Comparison of ENCODE assay signal across 29 cellular contexts in genomic region chr11:78066471-78066870, GRCh38. TPM values are rescaled to one million over a fixed set of nuclear protein-coding genes. Genes with fewer than 3 reads are reported as not detected.
"Had no signal": no experiment of that assay in that cellular context is flagged by ENCODE, and none has a peak within 500 bp of the region (broad histone marks: within the 10 kb centered on the region; RNA-seq: fewer than 3 reads in every experiment).

No MANE protein-coding gene starts in this region.

- H3K27ac Mint-ChIP-seq: activated CD8-positive, alpha-beta T cell treated with anti-CD3 and anti-CD28 coated beads for 36 hours; activated naive CD8-positive, alpha-beta T cell treated with anti-CD3 and anti-CD28 coated beads, Interleukin-2, amount 10 ng/mL, durations not matched to agents 7 days and 5 days; activated T-cell treated with anti-CD3 and anti-CD28 coated beads, Interleukin-2, amount 50 U/mL, for 72 hours; activated T-helper 2 cell treated with anti-CD3 and anti-CD28 coated beads, Interferon-gamma antibody, Interleukin-2, Interleukin-4, amounts not matched to agents 10 μg/mL and 5 μg/mL and 100 μg/mL, durations not matched to agents 14 hours and 24 hours and 36 hours had no signal

- H3K27ac ChIP-seq: adrenal gland, breast epithelium, colonic mucosa, SJCRH30 had no signal

- H3K9me3 ChIP-seq: adrenal gland, breast epithelium, colonic mucosa, SJCRH30, SK-N-SH had no signal

- H3K27me3 ChIP-seq: adrenal gland, breast epithelium, colonic mucosa, SJCRH30 had no signal

- H3K4me3 Mint-ChIP-seq: activated CD8-positive, alpha-beta T cell treated with anti-CD3 and anti-CD28 coated beads for 36 hours; activated naive CD8-positive, alpha-beta T cell treated with anti-CD3 and anti-CD28 coated beads, Interleukin-2, amount 10 ng/mL, durations not matched to agents 7 days and 5 days; activated T-cell treated with anti-CD3 and anti-CD28 coated beads, Interleukin-2, amount 50 U/mL, for 72 hours had no signal

- H3K4me3 ChIP-seq: adrenal gland, breast epithelium, colonic mucosa, SJCRH30 had no signal

- H3K27me3 Mint-ChIP-seq: activated CD8-positive, alpha-beta T cell treated with anti-CD3 and anti-CD28 coated beads for 36 hours; activated naive CD8-positive, alpha-beta T cell treated with anti-CD3 and anti-CD28 coated beads, Interleukin-2, amount 10 ng/mL, durations not matched to agents 7 days and 5 days had no signal

- H3K4me1 ChIP-seq: colonic mucosa, SJCRH30 had no signal

- DNase-seq: activated CD4-positive, alpha-beta T cell treated with anti-CD3 and anti-CD28 coated beads for 4 hours; activated CD8-positive, alpha-beta memory T cell treated with anti-CD3 and anti-CD28 coated beads, Interleukin-2, amount 50 U/mL, for 4 hours; activated CD8-positive, alpha-beta T cell treated with anti-CD3 and anti-CD28 coated beads for 36 hours; activated gamma-delta T cell treated with Interleukin-2 at 50 U/mL for 16 hours; activated naive CD4-positive, alpha-beta T cell treated with anti-CD3 and anti-CD28 coated beads, Interleukin-2, amount 50 U/mL, for 16 hours; activated naive CD8-positive, alpha-beta T cell treated with anti-CD3 and anti-CD28 coated beads, Interleukin-2, amount 10 ng/mL, durations not matched to agents 7 days and 5 days; activated T-cell treated with anti-CD3 and anti-CD28 coated beads, Interleukin-2, amount 50 U/mL, for 72 hours; adrenal gland; aorta; caudate nucleus; colonic mucosa; Kasumi-1; NCI-H1105 treated with DMSO at 0.1 percent for 48 hours; NCI-H1930; NCI-H2107; NCI-H2171 treated with DMSO at 0.1 percent for 48 hours; NCI-H226; NCI-H526; NCI-H82; SJCRH30; SK-N-SH; T-helper 1 cell had no signal

- H3K9me3 Mint-ChIP-seq: activated CD8-positive, alpha-beta T cell treated with anti-CD3 and anti-CD28 coated beads for 36 hours; activated naive CD8-positive, alpha-beta T cell treated with anti-CD3 and anti-CD28 coated beads, Interleukin-2, amount 10 ng/mL, durations not matched to agents 7 days and 5 days; activated T-cell treated with anti-CD3 and anti-CD28 coated beads, Interleukin-2, amount 50 U/mL, for 72 hours; activated T-helper 2 cell treated with anti-CD3 and anti-CD28 coated beads, Interferon-gamma antibody, Interleukin-2, Interleukin-4, amounts not matched to agents 10 μg/mL and 5 μg/mL and 100 μg/mL, durations not matched to agents 14 hours and 24 hours and 36 hours had no signal

- H3K36me3 ChIP-seq: breast epithelium, colonic mucosa had no signal

- ATAC-seq: activated CD4-positive, CD25-positive, alpha-beta regulatory T cell treated with anti-CD3 and anti-CD28 coated beads, Interleukin-2, amount 50 U/mL, for 24 hours; activated CD8-positive, alpha-beta T cell treated with anti-CD3 and anti-CD28 coated beads for 36 hours; activated T-cell treated with anti-CD3 and anti-CD28 coated beads, Interleukin-2, amount 50 U/mL, for 72 hours had no signal

RNA-seq across cellular contexts. Expression of gene THRSP, which starts 2.8 kb away (rescaled TPM):
- total RNA-seq: activated CD8-positive, alpha-beta T cell treated with anti-CD3 and anti-CD28 coated beads for 36 hours; activated naive CD8-positive, alpha-beta T cell treated with anti-CD3 and anti-CD28 coated beads, Interleukin-2, amount 10 ng/mL, durations not matched to agents 7 days and 5 days; activated T-cell treated with anti-CD3 and anti-CD28 coated beads, Interleukin-2, amount 50 U/mL, for 72 hours; activated T-helper 2 cell treated with anti-CD3 and anti-CD28 coated beads, Interferon-gamma antibody, Interleukin-2, Interleukin-4, amounts not matched to agents 10 μg/mL and 5 μg/mL and 100 μg/mL, durations not matched to agents 14 hours and 24 hours and 36 hours; NCI-H460; OCI-LY7; RPMI7951; SJCRH30; T-helper 2 cell treated with Interferon-gamma antibody and Interleukin-4, amounts not matched to agents 100 ng/mL and 5 ng/mL, for 36 hours had no signal
- polyA plus RNA-seq: SK-N-SH had no signal

RNA-seq across cellular contexts. Expression of gene KCTD14, which starts 43.4 kb away (rescaled TPM):
- total RNA-seq: OCI-LY7 had no signal
